23 cellular contexts compared by ENCODE assay signal in the genomic region with DNA sequence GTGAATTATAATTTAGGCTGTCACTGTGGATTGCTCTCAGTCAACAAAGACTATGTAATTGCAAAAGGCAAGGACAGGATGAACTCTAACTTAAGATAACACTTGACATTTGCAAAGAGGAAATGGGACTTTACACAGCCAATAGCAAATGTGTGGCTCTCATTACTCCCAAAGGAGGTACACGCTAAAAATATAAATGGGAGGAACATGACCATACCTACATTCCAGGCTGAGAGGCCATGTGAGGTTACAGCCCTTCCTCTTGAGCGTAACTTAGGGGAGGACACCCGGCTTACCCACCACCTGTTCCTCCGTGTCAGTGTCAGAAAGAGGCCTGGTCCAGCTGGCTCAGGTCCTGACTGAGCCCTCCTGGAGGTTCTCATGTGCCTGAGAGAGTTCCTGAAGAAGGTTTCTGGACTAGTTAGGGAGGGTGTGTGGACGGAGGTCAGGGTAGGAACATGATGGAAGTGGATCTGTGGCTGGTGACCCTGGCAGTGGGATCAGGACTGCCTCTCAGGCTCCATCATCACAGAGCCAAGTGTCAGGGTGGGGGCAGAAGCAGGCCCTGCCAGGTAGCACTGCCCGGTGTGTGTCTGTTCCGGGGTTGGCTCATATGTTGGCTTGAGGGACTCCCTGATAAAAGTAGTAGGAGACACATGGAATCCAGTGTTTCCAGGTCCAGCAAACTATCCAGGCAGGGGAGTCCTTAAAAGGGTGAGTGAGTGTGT. TPM values are rescaled to one million over a fixed set of nuclear protein-coding genes. Genes with fewer than 3 reads are reported as not detected.
DNase-seq lines count a peak whose midpoint lies in the region; ATAC-seq and TF ChIP-seq lines count a peak whose summit lies in the region.
"Had no signal": no experiment of that assay in that cellular context is flagged by ENCODE, and none has a peak within 500 bp of the region (broad histone marks: within the 10 kb centered on the region; RNA-seq: fewer than 3 reads in every experiment).

No MANE protein-coding gene starts in this region.

- no peaks in the 10 kb centered on the region for H3K9me3 ChIP-seq in body of pancreas
- no peaks in the 10 kb centered on the region for H3K9me3 ChIP-seq in suprapubic skin
- H3K9me3 ChIP-seq in prostate gland: no peaks in the 10 kb centered on the region

- H3K27ac ChIP-seq in body of pancreas (no peak overlapping the region), suprapubic skin (peak overlapping the region; percentile 9), prostate gland (peak overlapping the region in 1 of 2 donors; percentile 43)

- no peak for DNase-seq in body of pancreas
- DNase-seq in left cardiac atrium: peak; percentile 58
- DNase-seq in myocyte (ENCODE audit: low read depth): peak; percentile 98
- DNase-seq in suprapubic skin (ENCODE audit: low spot score in 2 of 2): no peak
- DNase-seq in DMS79 treated with DMSO at 0.1 percent for 48 hours (lab: John Stamatoyannopoulos, UW): no peak
- DNase-seq in prostate gland (ENCODE audit: low spot score): no peak
- DNase-seq: activated CD4-positive, alpha-beta T cell treated with anti-CD3 and anti-CD28 coated beads, Interleukin-2, amount 10 ng/mL, durations not matched to agents 7 days and 5 days; activated CD8-positive, alpha-beta memory T cell treated with anti-CD3 and anti-CD28 coated beads, Interleukin-2, amount 50 U/mL, for 48 hours; activated gamma-delta T cell; AML-193; COR-L47; foreskin melanocyte; Kasumi-1; NCI-H1092 treated with DMSO at 0.1 percent for 48 hours; NCI-H2081; NCI-H446; nucleus accumbens; substantia nigra had no signal

- no peak for TF ChIP-seq EP300 in suprapubic skin (IDR thresholded peaks at IDR 0.05)

- ATAC-seq in body of pancreas: peak; percentile 40
- ATAC-seq in left cardiac atrium: peak; percentile 71 to 72
- ATAC-seq in GM18517 (IDR thresholded peaks at IDR 0.05; ENCODE audit: unreplicated experiment): no peak

- WGBS in body of pancreas, 2 donors: 87 to 91% methylated on average over 6 to 7 of the region's 7 CpGs
- 83% methylated on average over 7 of the region's 7 CpGs for WGBS in suprapubic skin
- 66% methylated on average over 7 of the region's 7 CpGs for WGBS in prostate gland

- intact Hi-C loops in body of pancreas (cut with DNase I) (no loop called here), left cardiac atrium (cut with DNase I) (no loop called here), prostate gland (cut with DNase I) (no loop called here)

- no peaks in the 10 kb centered on the region for H3K36me3 ChIP-seq in body of pancreas (replicated peaks in 1 of 2; ENCODE audit: insufficient read depth in 1 of 2, low read depth in 2 of 2)
- peaks cover 3% of the 10 kb centered on the region for H3K36me3 ChIP-seq in suprapubic skin
- no peaks in the 10 kb centered on the region for H3K36me3 ChIP-seq in prostate gland

- peaks cover 6% of the 10 kb centered on the region for H3K4me1 ChIP-seq in body of pancreas
- H3K4me1 ChIP-seq in suprapubic skin: no peaks in the 10 kb centered on the region
- H3K4me1 ChIP-seq in prostate gland (replicated peaks): no peaks in the 10 kb centered on the region

- no peaks in the 10 kb centered on the region for H3K27me3 ChIP-seq in body of pancreas
- H3K27me3 ChIP-seq in suprapubic skin: no peaks in the 10 kb centered on the region
- H3K27me3 ChIP-seq in prostate gland (replicated peaks; ENCODE audit: insufficient read depth): no peaks in the 10 kb centered on the region

- TF ChIP-seq CTCF in body of pancreas (IDR thresholded peaks at IDR 0.05): no peak
- no peak for TF ChIP-seq CTCF in suprapubic skin (IDR thresholded peaks at IDR 0.05)
- no peak for TF ChIP-seq CTCF in prostate gland (IDR thresholded peaks at IDR 0.05)

- TF ChIP-seq POLR2A in body of pancreas (IDR thresholded peaks at IDR 0.05) (no peak), suprapubic skin (IDR thresholded peaks at IDR 0.05) (no peak), prostate gland (IDR thresholded peaks at IDR 0.05) (no peak)

- H3K4me3 ChIP-seq in body of pancreas (no peak overlapping the region), suprapubic skin (no peak overlapping the region), prostate gland (no peak overlapping the region)

RNA-seq across cellular contexts. Expression of gene POPDC2, which starts 7.9 kb away (rescaled TPM):
- total RNA-seq in body of pancreas (under 1 TPM; 0.78 to 0.99 TPM), left cardiac atrium (100 to 1,000 TPM; 383 to 677 TPM), myocyte (3.5 and 4.2 TPM in 2 replicates), suprapubic skin (1 to 10 TPM in 3 of 4 donors, under 1 TPM in 1; 0.68 to 4.5 (median 3.4) TPM), prostate gland (10 to 100 TPM in 1 of 2 donors, 1 to 10 TPM in 1; 8.7 to 26.5 TPM)
- polyA plus RNA-seq in myocyte (2012): 8.4 TPM
- total RNA-seq: bronchial epithelial cell had no signal

RNA-seq across cellular contexts. Expression of gene COX17, which starts 24.7 kb away (rescaled TPM):
- total RNA-seq in body of pancreas (10 to 100 TPM; 13.8 to 29.6 TPM), left cardiac atrium (100 to 1,000 TPM; 101 to 120 TPM), myocyte (48.2 and 62.2 TPM in 2 replicates), suprapubic skin (10 to 100 TPM; 22.1 to 29.8 (median 26.0) TPM), prostate gland (10 to 100 TPM; 26.4 to 29.5 TPM)
- 119 TPM for polyA plus RNA-seq in myocyte (2012)

RNA-seq across cellular contexts. Expression of gene CFAP91, which starts 50.4 kb away (rescaled TPM):
- 10 to 100 TPM; 21.5 to 47.8 TPM for total RNA-seq in body of pancreas
- total RNA-seq in left cardiac atrium: under 1 TPM; 0.58 to 0.91 TPM
- 0.45 and 0.78 TPM in 2 replicates for total RNA-seq in myocyte
- 0.45 TPM for polyA plus RNA-seq in myocyte (2012)
- total RNA-seq in suprapubic skin: 1 to 10 TPM in 3 of 4 donors, under 1 TPM in 1; 0.34 to 9.5 (median 1.9) TPM
- total RNA-seq in prostate gland: 10 to 100 TPM in 1 of 2 donors, 1 to 10 TPM in 1; 2.5 to 11.6 TPM
- total RNA-seq: activated CD4-positive, alpha-beta T cell treated with anti-CD3 and anti-CD28 coated beads, Interleukin-2, amount 10 ng/mL, durations not matched to agents 7 days and 5 days; bronchial epithelial cell; dermis microvascular lymphatic vessel endothelial cell; HT1080 had no signal

RNA-seq across cellular contexts. Expression of gene PLA1A, which starts 54.8 kb away (rescaled TPM):
- total RNA-seq in body of pancreas: 1 to 10 TPM in 1 of 2 donors, not detected in 1; 4.4 TPM
- total RNA-seq in left cardiac atrium: 1 to 10 TPM; 1.5 to 8.7 TPM
- total RNA-seq in myocyte: 2.8 and 6.7 TPM in 2 replicates
- 2.9 TPM for polyA plus RNA-seq in myocyte (2012)
- 1 to 10 TPM in 2 of 4 donors, under 1 TPM in 1, not detected in 1; 0.39 to 1.8 (median 1.4) TPM for total RNA-seq in suprapubic skin
- 1 to 10 TPM; 2.8 to 9.1 TPM for total RNA-seq in prostate gland
- total RNA-seq: activated CD4-positive, alpha-beta T cell treated with anti-CD3 and anti-CD28 coated beads, Interleukin-2, amount 10 ng/mL, durations not matched to agents 7 days and 5 days; bronchial epithelial cell; H1; HT1080 had no signal
- polyA plus RNA-seq: H1 had no signal

Comparison
In these comparisons a context has a peak if more than half of its experiments do, and no peak if none do; other contexts are left out.
1. DNase-seq: peak in left cardiac atrium (single experiment) and myocyte (single experiment); none in body of pancreas (0 of 4), suprapubic skin (0 of 2), DMS79 treated with DMSO at 0.1 percent for 48 hours (single experiment) and prostate gland (single experiment).
2. RNA of gene POPDC2, which starts 7.9 kb away (total RNA-seq): 383 to 677 TPM in left cardiac atrium; 8.7 to 26.5 TPM in prostate gland, 3.5 to 4.2 TPM in myocyte, 0.68 to 4.5 TPM in suprapubic skin and 0.78 to 0.99 TPM in body of pancreas; every median in the first group is over 10 times any median in the second.